1 cellular context compared by ENCODE assay signal in the genomic region with DNA sequence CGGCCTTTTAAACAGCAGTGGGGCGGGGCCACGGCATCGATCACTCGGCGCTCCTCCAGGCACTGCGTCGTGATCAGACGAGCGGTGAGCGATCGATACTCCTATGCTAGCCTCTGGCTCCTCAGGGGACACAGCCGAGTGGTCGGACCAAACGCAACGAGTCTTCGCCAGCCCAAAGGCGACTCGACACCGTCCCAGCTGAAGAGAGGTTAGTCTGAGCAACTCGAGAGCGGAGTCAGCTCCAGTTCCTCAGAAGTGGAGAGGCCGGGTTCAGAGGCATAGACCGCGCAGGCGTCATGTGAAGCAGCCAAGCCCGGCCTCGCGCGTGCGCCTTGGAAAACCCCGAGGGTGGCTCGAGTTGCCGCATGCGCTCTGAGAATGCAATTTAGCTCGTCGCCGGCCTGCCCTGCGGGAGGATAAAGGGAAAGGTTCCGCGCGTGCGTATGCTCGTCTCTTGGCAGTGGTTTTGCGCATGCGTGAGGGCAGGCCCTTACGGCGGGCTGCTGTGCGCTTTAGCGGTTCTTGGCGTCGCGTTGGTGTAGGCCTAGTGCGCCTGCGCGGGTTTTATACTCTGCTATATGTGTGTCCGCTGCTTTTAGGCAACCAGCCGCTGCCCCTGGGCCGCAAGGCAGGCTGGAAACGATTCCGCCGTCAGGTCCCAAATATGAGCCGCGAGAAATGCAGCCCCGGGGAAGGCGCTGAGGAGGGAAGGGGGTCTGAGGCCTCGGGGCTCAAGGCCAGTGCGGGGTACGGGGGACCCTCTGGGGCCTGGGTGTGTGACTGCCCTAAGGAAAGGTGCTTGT.
TF ChIP-seq lines count a peak whose summit lies in the region.

A gene (plus strand): TSS at position 98 of the 803 bp plus-strand sequence. CDS start 6,598 bp downstream, outside the sequence.

TF ChIP-seq in K562, 482 proteins besides CTCF, POLR2A, EP300 and RAD21 (continued from another document and continues in another):
- TF ChIP-seq TBL1XR1 (IDR thresholded peaks at IDR 0.05; ENCODE audit: low read length in 2 of 2) = 0 out of 4 replicates have a peak, but pooled peaks of 1 of the 2 experiments have one; percentile 23
- TF ChIP-seq ZNF24 (IDR thresholded peaks at IDR 0.05) = no peak
- no peak for TF ChIP-seq DNMT1 (IDR thresholded peaks at IDR 0.05)
- TF ChIP-seq TRIM24 (IDR thresholded peaks at IDR 0.05) = no peak
- TF ChIP-seq MEF2D (tag; conservative IDR thresholded peaks at IDR 0.05; ENCODE audit: low read depth) = no peak
- no peak for TF ChIP-seq RFX5 (IDR thresholded peaks at IDR 0.05; ENCODE audit: low read depth, low read length)
- TF ChIP-seq POLR3A (IDR thresholded peaks at IDR 0.05; ENCODE audit: borderline replicate concordance, extremely low read depth, insufficient read depth, insufficient read length) = no peak
- no peak for TF ChIP-seq GABPA (tag; conservative IDR thresholded peaks at IDR 0.05; ENCODE audit: low read depth)
- TF ChIP-seq RHOXF2B (CRISPR knock-in tag; conservative IDR thresholded peaks at IDR 0.05) = no peak
- TF ChIP-seq MEF2A (IDR thresholded peaks at IDR 0.05; ENCODE audit: control insufficient read depth, low read depth, low read length) = no peak
- TF ChIP-seq ARID2 (IDR thresholded peaks at IDR 0.05) = no peak
- TF ChIP-seq, protein P1, sequence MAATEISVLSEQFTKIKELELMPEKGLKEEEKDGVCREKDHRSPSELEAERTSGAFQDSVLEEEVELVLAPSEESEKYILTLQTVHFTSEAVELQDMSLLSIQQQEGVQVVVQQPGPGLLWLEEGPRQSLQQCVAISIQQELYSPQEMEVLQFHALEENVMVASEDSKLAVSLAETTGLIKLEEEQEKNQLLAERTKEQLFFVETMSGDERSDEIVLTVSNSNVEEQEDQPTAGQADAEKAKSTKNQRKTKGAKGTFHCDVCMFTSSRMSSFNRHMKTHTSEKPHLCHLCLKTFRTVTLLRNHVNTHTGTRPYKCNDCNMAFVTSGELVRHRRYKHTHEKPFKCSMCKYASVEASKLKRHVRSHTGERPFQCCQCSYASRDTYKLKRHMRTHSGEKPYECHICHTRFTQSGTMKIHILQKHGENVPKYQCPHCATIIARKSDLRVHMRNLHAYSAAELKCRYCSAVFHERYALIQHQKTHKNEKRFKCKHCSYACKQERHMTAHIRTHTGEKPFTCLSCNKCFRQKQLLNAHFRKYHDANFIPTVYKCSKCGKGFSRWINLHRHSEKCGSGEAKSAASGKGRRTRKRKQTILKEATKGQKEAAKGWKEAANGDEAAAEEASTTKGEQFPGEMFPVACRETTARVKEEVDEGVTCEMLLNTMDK (IDR thresholded peaks at IDR 0.05; ENCODE audit: borderline replicate concordance, insufficient read depth, low read depth, low read length, poor library complexity, severe bottlenecking) = no peak
- TF ChIP-seq NCOA4 (IDR thresholded peaks at IDR 0.05; ENCODE audit: partially characterized antibody) = peak; percentile 99
- no peak for TF ChIP-seq ILF3 (IDR thresholded peaks at IDR 0.05; ENCODE audit: borderline replicate concordance)
- no peak for TF ChIP-seq CEBPB (tag; IDR thresholded peaks at IDR 0.05)
- TF ChIP-seq, protein P2, sequence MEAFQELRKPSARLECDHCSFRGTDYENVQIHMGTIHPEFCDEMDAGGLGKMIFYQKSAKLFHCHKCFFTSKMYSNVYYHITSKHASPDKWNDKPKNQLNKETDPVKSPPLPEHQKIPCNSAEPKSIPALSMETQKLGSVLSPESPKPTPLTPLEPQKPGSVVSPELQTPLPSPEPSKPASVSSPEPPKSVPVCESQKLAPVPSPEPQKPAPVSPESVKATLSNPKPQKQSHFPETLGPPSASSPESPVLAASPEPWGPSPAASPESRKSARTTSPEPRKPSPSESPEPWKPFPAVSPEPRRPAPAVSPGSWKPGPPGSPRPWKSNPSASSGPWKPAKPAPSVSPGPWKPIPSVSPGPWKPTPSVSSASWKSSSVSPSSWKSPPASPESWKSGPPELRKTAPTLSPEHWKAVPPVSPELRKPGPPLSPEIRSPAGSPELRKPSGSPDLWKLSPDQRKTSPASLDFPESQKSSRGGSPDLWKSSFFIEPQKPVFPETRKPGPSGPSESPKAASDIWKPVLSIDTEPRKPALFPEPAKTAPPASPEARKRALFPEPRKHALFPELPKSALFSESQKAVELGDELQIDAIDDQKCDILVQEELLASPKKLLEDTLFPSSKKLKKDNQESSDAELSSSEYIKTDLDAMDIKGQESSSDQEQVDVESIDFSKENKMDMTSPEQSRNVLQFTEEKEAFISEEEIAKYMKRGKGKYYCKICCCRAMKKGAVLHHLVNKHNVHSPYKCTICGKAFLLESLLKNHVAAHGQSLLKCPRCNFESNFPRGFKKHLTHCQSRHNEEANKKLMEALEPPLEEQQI (IDR thresholded peaks at IDR 0.05) = no peak
- TF ChIP-seq SAFB (IDR thresholded peaks at IDR 0.05; ENCODE audit: borderline replicate concordance, low read depth, low read length) = no peak
- no peak for TF ChIP-seq PRMT5 (CRISPR knock-in tag; IDR thresholded peaks at IDR 0.05)
- TF ChIP-seq CREB1 (IDR thresholded peaks at IDR 0.05) = peak; percentile 82
- peak; percentile 81 for TF ChIP-seq CREB1 (CRISPR knock-in tag; IDR thresholded peaks at IDR 0.05)
- TF ChIP-seq HMG20A (CRISPR knock-in tag; conservative IDR thresholded peaks at IDR 0.05) = no peak
- no peak for TF ChIP-seq DMBX1 (CRISPR knock-in tag; IDR thresholded peaks at IDR 0.05; ENCODE audit: borderline replicate concordance)
- TF ChIP-seq, protein P3, sequence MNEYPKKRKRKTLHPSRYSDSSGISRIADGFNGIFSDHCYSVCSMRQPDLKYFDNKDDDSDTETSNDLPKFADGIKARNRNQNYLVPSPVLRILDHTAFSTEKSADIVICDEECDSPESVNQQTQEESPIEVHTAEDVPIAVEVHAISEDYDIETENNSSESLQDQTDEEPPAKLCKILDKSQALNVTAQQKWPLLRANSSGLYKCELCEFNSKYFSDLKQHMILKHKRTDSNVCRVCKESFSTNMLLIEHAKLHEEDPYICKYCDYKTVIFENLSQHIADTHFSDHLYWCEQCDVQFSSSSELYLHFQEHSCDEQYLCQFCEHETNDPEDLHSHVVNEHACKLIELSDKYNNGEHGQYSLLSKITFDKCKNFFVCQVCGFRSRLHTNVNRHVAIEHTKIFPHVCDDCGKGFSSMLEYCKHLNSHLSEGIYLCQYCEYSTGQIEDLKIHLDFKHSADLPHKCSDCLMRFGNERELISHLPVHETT (CRISPR knock-in tag; conservative IDR thresholded peaks at IDR 0.05 in 1 of 2, IDR thresholded peaks at IDR 0.05 in 1 of 2) = peak in 1 of 2 experiments; percentile 33; a peak in 1 of 4 replicates
- TF ChIP-seq SAFB2 (IDR thresholded peaks at IDR 0.05; ENCODE audit: borderline replicate concordance, low read depth, low read length, severe bottlenecking) = no peak
- no peak for TF ChIP-seq ZBTB1 (CRISPR knock-in tag; IDR thresholded peaks at IDR 0.05; ENCODE audit: borderline replicate concordance, low read depth)
- peak; percentile 67 for TF ChIP-seq KDM5B (IDR thresholded peaks at IDR 0.05; ENCODE audit: insufficient replicate concordance, low read depth, low read length)
- 0 out of 2 replicates have a peak, but pooled peaks have one; percentile 4 for TF ChIP-seq MYNN (IDR thresholded peaks at IDR 0.05)
- TF ChIP-seq MYNN (CRISPR knock-in tag; IDR thresholded peaks at IDR 0.05) = no peak
- TF ChIP-seq ZNF146 (CRISPR knock-in tag; IDR thresholded peaks at IDR 0.05; ENCODE audit: unreplicated experiment) = no peak
- TF ChIP-seq ZNF77 (CRISPR knock-in tag; IDR thresholded peaks at IDR 0.05) = no peak
- TF ChIP-seq, protein P4, sequence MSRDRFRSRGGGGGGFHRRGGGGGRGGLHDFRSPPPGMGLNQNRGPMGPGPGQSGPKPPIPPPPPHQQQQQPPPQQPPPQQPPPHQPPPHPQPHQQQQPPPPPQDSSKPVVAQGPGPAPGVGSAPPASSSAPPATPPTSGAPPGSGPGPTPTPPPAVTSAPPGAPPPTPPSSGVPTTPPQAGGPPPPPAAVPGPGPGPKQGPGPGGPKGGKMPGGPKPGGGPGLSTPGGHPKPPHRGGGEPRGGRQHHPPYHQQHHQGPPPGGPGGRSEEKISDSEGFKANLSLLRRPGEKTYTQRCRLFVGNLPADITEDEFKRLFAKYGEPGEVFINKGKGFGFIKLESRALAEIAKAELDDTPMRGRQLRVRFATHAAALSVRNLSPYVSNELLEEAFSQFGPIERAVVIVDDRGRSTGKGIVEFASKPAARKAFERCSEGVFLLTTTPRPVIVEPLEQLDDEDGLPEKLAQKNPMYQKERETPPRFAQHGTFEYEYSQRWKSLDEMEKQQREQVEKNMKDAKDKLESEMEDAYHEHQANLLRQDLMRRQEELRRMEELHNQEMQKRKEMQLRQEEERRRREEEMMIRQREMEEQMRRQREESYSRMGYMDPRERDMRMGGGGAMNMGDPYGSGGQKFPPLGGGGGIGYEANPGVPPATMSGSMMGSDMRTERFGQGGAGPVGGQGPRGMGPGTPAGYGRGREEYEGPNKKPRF (IDR thresholded peaks at IDR 0.05; ENCODE audit: low read depth, low read length) = no peak
- no peak for TF ChIP-seq FIP1L1 (IDR thresholded peaks at IDR 0.05; ENCODE audit: low read depth, low read length, poor library complexity, severe bottlenecking)
- no peak for TF ChIP-seq NCOR1 (IDR thresholded peaks at IDR 0.05)
- TF ChIP-seq ERF (CRISPR knock-in tag; IDR thresholded peaks at IDR 0.05) = 0 out of 2 replicates have a peak, but pooled peaks have one; percentile 12
- no peak; the same call in none of the 2 replicates for TF ChIP-seq MYC (IDR thresholded peaks at IDR 0.05; ENCODE audit: low read depth, low read length)
- peak; percentile 48; the same call in 1 of the 2 replicates for TF ChIP-seq MYC (CRISPR knock-in tag; IDR thresholded peaks at IDR 0.05; ENCODE audit: borderline replicate concordance, low read depth)
- TF ChIP-seq KLF13 (tag; IDR thresholded peaks at IDR 0.05; ENCODE audit: borderline replicate concordance, low read depth) = no peak
- TF ChIP-seq, protein P5, sequence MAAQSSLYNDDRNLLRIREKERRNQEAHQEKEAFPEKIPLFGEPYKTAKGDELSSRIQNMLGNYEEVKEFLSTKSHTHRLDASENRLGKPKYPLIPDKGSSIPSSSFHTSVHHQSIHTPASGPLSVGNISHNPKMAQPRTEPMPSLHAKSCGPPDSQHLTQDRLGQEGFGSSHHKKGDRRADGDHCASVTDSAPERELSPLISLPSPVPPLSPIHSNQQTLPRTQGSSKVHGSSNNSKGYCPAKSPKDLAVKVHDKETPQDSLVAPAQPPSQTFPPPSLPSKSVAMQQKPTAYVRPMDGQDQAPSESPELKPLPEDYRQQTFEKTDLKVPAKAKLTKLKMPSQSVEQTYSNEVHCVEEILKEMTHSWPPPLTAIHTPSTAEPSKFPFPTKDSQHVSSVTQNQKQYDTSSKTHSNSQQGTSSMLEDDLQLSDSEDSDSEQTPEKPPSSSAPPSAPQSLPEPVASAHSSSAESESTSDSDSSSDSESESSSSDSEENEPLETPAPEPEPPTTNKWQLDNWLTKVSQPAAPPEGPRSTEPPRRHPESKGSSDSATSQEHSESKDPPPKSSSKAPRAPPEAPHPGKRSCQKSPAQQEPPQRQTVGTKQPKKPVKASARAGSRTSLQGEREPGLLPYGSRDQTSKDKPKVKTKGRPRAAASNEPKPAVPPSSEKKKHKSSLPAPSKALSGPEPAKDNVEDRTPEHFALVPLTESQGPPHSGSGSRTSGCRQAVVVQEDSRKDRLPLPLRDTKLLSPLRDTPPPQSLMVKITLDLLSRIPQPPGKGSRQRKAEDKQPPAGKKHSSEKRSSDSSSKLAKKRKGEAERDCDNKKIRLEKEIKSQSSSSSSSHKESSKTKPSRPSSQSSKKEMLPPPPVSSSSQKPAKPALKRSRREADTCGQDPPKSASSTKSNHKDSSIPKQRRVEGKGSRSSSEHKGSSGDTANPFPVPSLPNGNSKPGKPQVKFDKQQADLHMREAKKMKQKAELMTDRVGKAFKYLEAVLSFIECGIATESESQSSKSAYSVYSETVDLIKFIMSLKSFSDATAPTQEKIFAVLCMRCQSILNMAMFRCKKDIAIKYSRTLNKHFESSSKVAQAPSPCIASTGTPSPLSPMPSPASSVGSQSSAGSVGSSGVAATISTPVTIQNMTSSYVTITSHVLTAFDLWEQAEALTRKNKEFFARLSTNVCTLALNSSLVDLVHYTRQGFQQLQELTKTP (IDR thresholded peaks at IDR 0.05; ENCODE audit: low read depth in 1 of 2, partially characterized antibody in 2 of 2) = no peak
- no peak for TF ChIP-seq MXI1 (IDR thresholded peaks at IDR 0.05; ENCODE audit: low read depth, low read length)
- TF ChIP-seq ZNF124 (CRISPR knock-in tag; IDR thresholded peaks at IDR 0.05) = no peak
- TF ChIP-seq ESRRB (CRISPR knock-in tag; IDR thresholded peaks at IDR 0.05; ENCODE audit: borderline replicate concordance) = no peak
- no peak for TF ChIP-seq CHCHD3 (CRISPR knock-in tag; IDR thresholded peaks at IDR 0.05)
- peak; percentile 86 for TF ChIP-seq DIDO1 (tag; IDR thresholded peaks at IDR 0.05; ENCODE audit: low read depth)
- TF ChIP-seq CBFA2T2 (conservative IDR thresholded peaks at IDR 0.05) = no peak
- no peak for TF ChIP-seq ZNF232 (CRISPR knock-in tag; IDR thresholded peaks at IDR 0.05)
- no peak for TF ChIP-seq CBX5 (IDR thresholded peaks at IDR 0.05; ENCODE audit: borderline replicate concordance, low read depth)
- TF ChIP-seq SNIP1 (IDR thresholded peaks at IDR 0.05; ENCODE audit: low read depth) = no peak
- peak in 1 of 2 experiments; percentile 54; a peak in 2 of 4 replicates for TF ChIP-seq HDAC1 (IDR thresholded peaks at IDR 0.05)
- no peak for TF ChIP-seq ZNF143 (CRISPR knock-in tag; IDR thresholded peaks at IDR 0.05)
- TF ChIP-seq CC2D1A (IDR thresholded peaks at IDR 0.05) = no peak
- peak; percentile 99 for TF ChIP-seq MEIS2 (IDR thresholded peaks at IDR 0.05; ENCODE audit: partially characterized antibody)
- TF ChIP-seq RBM17 (IDR thresholded peaks at IDR 0.05; ENCODE audit: borderline replicate concordance, low read depth, low read length) = no peak
- TF ChIP-seq, protein P6, sequence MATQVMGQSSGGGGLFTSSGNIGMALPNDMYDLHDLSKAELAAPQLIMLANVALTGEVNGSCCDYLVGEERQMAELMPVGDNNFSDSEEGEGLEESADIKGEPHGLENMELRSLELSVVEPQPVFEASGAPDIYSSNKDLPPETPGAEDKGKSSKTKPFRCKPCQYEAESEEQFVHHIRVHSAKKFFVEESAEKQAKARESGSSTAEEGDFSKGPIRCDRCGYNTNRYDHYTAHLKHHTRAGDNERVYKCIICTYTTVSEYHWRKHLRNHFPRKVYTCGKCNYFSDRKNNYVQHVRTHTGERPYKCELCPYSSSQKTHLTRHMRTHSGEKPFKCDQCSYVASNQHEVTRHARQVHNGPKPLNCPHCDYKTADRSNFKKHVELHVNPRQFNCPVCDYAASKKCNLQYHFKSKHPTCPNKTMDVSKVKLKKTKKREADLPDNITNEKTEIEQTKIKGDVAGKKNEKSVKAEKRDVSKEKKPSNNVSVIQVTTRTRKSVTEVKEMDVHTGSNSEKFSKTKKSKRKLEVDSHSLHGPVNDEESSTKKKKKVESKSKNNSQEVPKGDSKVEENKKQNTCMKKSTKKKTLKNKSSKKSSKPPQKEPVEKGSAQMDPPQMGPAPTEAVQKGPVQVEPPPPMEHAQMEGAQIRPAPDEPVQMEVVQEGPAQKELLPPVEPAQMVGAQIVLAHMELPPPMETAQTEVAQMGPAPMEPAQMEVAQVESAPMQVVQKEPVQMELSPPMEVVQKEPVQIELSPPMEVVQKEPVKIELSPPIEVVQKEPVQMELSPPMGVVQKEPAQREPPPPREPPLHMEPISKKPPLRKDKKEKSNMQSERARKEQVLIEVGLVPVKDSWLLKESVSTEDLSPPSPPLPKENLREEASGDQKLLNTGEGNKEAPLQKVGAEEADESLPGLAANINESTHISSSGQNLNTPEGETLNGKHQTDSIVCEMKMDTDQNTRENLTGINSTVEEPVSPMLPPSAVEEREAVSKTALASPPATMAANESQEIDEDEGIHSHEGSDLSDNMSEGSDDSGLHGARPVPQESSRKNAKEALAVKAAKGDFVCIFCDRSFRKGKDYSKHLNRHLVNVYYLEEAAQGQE (CRISPR knock-in tag; IDR thresholded peaks at IDR 0.05; ENCODE audit: low read depth) = no peak; the same call in 1 of the 2 replicates
